In the genomic region with DNA sequence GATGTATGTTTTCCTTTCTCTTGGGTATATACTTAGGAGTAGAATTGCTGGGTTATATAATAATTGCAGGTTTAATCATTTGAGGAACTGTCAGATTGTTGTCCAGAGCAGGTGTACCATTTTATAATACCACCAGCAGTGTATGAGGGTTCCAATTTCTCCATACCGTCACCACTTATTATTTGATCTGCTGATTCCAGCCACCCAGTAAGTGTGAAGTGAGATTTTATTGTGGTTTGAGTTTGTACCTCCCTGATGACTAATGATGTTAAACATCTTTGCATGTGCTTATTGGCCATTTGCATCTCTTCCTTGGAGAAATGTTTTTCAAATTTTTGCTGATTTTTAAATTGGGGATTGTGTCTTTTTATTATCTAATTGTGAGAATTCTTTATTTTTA, we compare ENCODE assay signal across 15 cellular contexts. TPM values are rescaled to one million over a fixed set of nuclear protein-coding genes. Genes with fewer than 3 reads are reported as not detected.
DNase-seq lines count a peak whose midpoint lies in the region; ATAC-seq and TF ChIP-seq lines count a peak whose summit lies in the region.
"Had no signal": no experiment of that assay in that cellular context is flagged by ENCODE, and none has a peak within 500 bp of the region (broad histone marks: within the 10 kb centered on the region; RNA-seq: fewer than 3 reads in every experiment).

No MANE protein-coding gene starts in this region.

- no peaks in the 10 kb centered on the region for H3K27me3 ChIP-seq in PC-3 (ENCODE audit: low read length)

- H3K9me3 ChIP-seq in PC-3 (ENCODE audit: low read length): no peaks in the 10 kb centered on the region

- no peaks in the 10 kb centered on the region for H3K36me3 ChIP-seq in PC-3 (ENCODE audit: low read depth, low read length)

- no peak overlapping the region for H3K9ac ChIP-seq in PC-3 (ENCODE audit: low read length)

- no peak overlapping the region for H3K27ac ChIP-seq in PC-3 (ENCODE audit: low read length)
- H3K27ac ChIP-seq: PC-9 had no signal

- DNase-seq in ACHN (peak; percentile 39), EL (peak; percentile 19), PC-3 (peak; percentile 25), iris pigment epithelial cell (ENCODE audit: low read depth) (peak; percentile 27), NCI-H2227 treated with DMSO at 0.1 percent for 48 hours (lab: John Stamatoyannopoulos, UW) (no peak)
- DNase-seq in activated naive CD4-positive, alpha-beta T cell treated with anti-CD3 and anti-CD28 coated beads, Interleukin-2, amount 50 U/mL, for 72 hours (ENCODE audit: low spot score in 2 of 2): no peak
- DNase-seq: COR-L47, NCI-H1105, NCI-H1694, NCI-H446 treated with DMSO at 0.1 percent for 48 hours, NCI-H748 treated with DMSO at 0.1 percent for 48 hours, PC-9, SW 1271 had no signal

- H3K9me2 ChIP-seq in PC-3 (replicated peaks; ENCODE audit: low read length): no peaks in the 10 kb centered on the region

- in situ Hi-C loops in ACHN (cut with HindIII; ENCODE audit: low pct_ligation_motif_present, low pct_unique_long_range_greater_than_20kb, low sequenced_read_pairs): no loop called here

- H3K4me3 ChIP-seq in PC-3 (ENCODE audit: low read length): no peak overlapping the region
- H3K4me3 ChIP-seq: PC-9 had no signal

- no peaks in the 10 kb centered on the region for H3F3A ChIP-seq in PC-3 (ENCODE audit: low read length, unreplicated experiment)

- TF ChIP-seq CTCF in PC-3 (conservative IDR thresholded peaks at IDR 0.05; ENCODE audit: low read depth, low read length): no peak

- no peaks in the 10 kb centered on the region for H3K9me3 Mint-ChIP-seq in activated naive CD4-positive, alpha-beta T cell treated with anti-CD3 and anti-CD28 coated beads, Interleukin-2, amount 50 U/mL, for 72 hours
- H3K9me3 Mint-ChIP-seq: CD14-positive monocyte had no signal

- H3K27ac Mint-ChIP-seq in activated naive CD4-positive, alpha-beta T cell treated with anti-CD3 and anti-CD28 coated beads, Interleukin-2, amount 50 U/mL, for 72 hours: no peak overlapping the region

- POLR2A ChIA-PET in PC-3 (lab: Charles Lee; ENCODE audit: unreplicated experiment): no interaction called here

- no peaks in the 10 kb centered on the region for H4K20me1 ChIP-seq in PC-3 (ENCODE audit: low read length)

- no peak overlapping the region for H2AFZ ChIP-seq in PC-3 (ENCODE audit: low read length)
- H2AFZ ChIP-seq: PC-9 had no signal

- no TSS peak for BruUV-seq in PC-3 (replicated peaks; lab: Mats Ljungman, UMichigan)

- H3K4me2 ChIP-seq in PC-3 (ENCODE audit: low read length): no peak overlapping the region
- H3K4me2 ChIP-seq: PC-9 had no signal

- no peaks in the 10 kb centered on the region for H3K36me3 Mint-ChIP-seq in activated naive CD4-positive, alpha-beta T cell treated with anti-CD3 and anti-CD28 coated beads, Interleukin-2, amount 50 U/mL, for 72 hours

- intact Hi-C loops in PC-3 (cut with micrococcal nuclease): no loop called here

- CTCF ChIA-PET in PC-3 (lab: Charles Lee): no interaction called here

- ATAC-seq in PC-3: 0 out of 2 replicates have a peak, but pooled peaks have one; percentile 38
- no peak for ATAC-seq in activated naive CD4-positive, alpha-beta T cell treated with anti-CD3 and anti-CD28 coated beads, Interleukin-2, amount 50 U/mL, for 72 hours
- no peak for ATAC-seq in HG03175 (IDR thresholded peaks at IDR 0.05; ENCODE audit: unreplicated experiment)

- H3K79me2 ChIP-seq in PC-3 (ENCODE audit: low read length): 0 out of 2 replicates have a peak, but pooled peaks cover 4% of the 10 kb centered on the region

- H3K4me1 ChIP-seq in PC-3 (ENCODE audit: insufficient read depth, low read length): no peaks in the 10 kb centered on the region

RNA-seq across cellular contexts. Expression of gene NCKAP5L, which starts 15.1 kb away (rescaled TPM):
- 13.3 and 14.2 TPM in 2 replicates for total RNA-seq in PC-3 (2014; rRNA removed)
- total RNA-seq in activated naive CD4-positive, alpha-beta T cell treated with anti-CD3 and anti-CD28 coated beads, Interleukin-2, amount 50 U/mL, for 72 hours: 1 to 10 TPM; 5.5 to 7.5 TPM

RNA-seq across cellular contexts. Expression of gene BCDIN3D, which starts 29.8 kb away (rescaled TPM):
- total RNA-seq in PC-3 (2014; rRNA removed): 4.5 and 5.4 TPM in 2 replicates
- total RNA-seq in activated naive CD4-positive, alpha-beta T cell treated with anti-CD3 and anti-CD28 coated beads, Interleukin-2, amount 50 U/mL, for 72 hours: 1 to 10 TPM; 2.5 to 5.4 TPM

Comparison
In these comparisons a context has a peak if more than half of its experiments do, and no peak if none do; other contexts are left out.
1. DNase-seq: peak in ACHN (single experiment), EL (single experiment), PC-3 (single experiment) and iris pigment epithelial cell (single experiment); none in activated naive CD4-positive, alpha-beta T cell treated with anti-CD3 and anti-CD28 coated beads, Interleukin-2, amount 50 U/mL, for 72 hours (0 of 2) and NCI-H2227 treated with DMSO at 0.1 percent for 48 hours (single experiment).